In genomic region chr7:734808-735207, GRCh38 we compare ENCODE assay signal across 19 cellular contexts.
"Had no signal": no experiment of that assay in that cellular context is flagged by ENCODE, and none has a peak within 500 bp of the region (broad histone marks: within the 10 kb centered on the region; RNA-seq: fewer than 3 reads in every experiment).

No MANE protein-coding gene starts in this region.

- DNase-seq: activated CD4-positive, alpha-beta T cell treated with anti-CD3 and anti-CD28 coated beads, Interleukin-2, amount 10 ng/mL, durations not matched to agents 24 days and 14 days; activated CD4-positive, alpha-beta T cell treated with anti-CD3 and anti-CD28 coated beads, Interleukin-2, amount 50 U/mL, for 4 hours; activated CD8-positive, alpha-beta T cell treated with anti-CD3 and anti-CD28 coated beads for 36 hours; activated naive CD4-positive, alpha-beta T cell treated with anti-CD3 and anti-CD28 coated beads, Interleukin-2, amount 10 ng/mL, durations not matched to agents 7 days and 5 days; activated T-cell treated with anti-CD3 and anti-CD28 coated beads, Interleukin-2, amount 50 U/mL, for 24 hours; amygdala; NCI-H1105 treated with DMSO at 0.1 percent for 48 hours; NCI-H1436 treated with DMSO at 0.1 percent for 48 hours; NCI-H1694 treated with DMSO at 0.1 percent for 48 hours; NCI-H2029; NCI-H2171; NCI-H446 treated with DMSO at 0.1 percent for 48 hours; NCI-H524; NCI-H69; SHP77; SJCRH30 had no signal

- H3K4me1 ChIP-seq: ascending aorta had no signal

- H3K27ac ChIP-seq: ascending aorta, SJCRH30, SK-N-MC had no signal

- FAIRE-seq: TTC549 had no signal

- H3K4me3 ChIP-seq: ascending aorta, SJCRH30, SK-N-MC had no signal

- H3K27me3 ChIP-seq: ascending aorta, SJCRH30 had no signal
